In genomic region chr4:126441173-126441810, GRCh38 we compare ENCODE assay signal across 1 cellular context.
TF ChIP-seq lines count a peak whose summit lies in the region.

No MANE protein-coding gene starts in this region.

TF ChIP-seq in GM23338, 12 proteins besides CTCF, POLR2A, EP300 and RAD21 (continued from another document):
- TF ChIP-seq ZNF462 (CRISPR knock-in tag; IDR thresholded peaks at IDR 0.05), result no peak
